ENCODE assay signal across 8 cellular contexts in genomic region chr5:134003957-134004625, GRCh38. TPM values are rescaled to one million over a fixed set of nuclear protein-coding genes. Genes with fewer than 3 reads are reported as not detected.
DNase-seq lines count a peak whose midpoint lies in the region; ATAC-seq, FAIRE-seq and TF ChIP-seq lines count a peak whose summit lies in the region.

No MANE protein-coding gene starts in this region.

- no peak overlapping the region for H3K14ac ChIP-seq in H1 (ENCODE audit: insufficient read length)

- H3K4me1 ChIP-seq in DND-41 (ENCODE audit: insufficient read depth, low read length) (peaks cover 41% of the 10 kb centered on the region), HUES48 (ENCODE audit: control insufficient read depth, insufficient read depth, low read length) (peaks cover 32% of the 10 kb centered on the region), H1 (replicated peaks in 1 of 4; ENCODE audit: control insufficient read depth in 3 of 4, insufficient read depth in 4 of 4, low read length in 3 of 4) (peaks cover 6 to 30% (median 14%) of the 10 kb centered on the region in 4 experiments), mesodermal cell (ENCODE audit: control insufficient read depth, insufficient read depth, low read length, poor library complexity, severe bottlenecking) (peaks cover 13% of the 10 kb centered on the region)

- H3K18ac ChIP-seq in H1 (ENCODE audit: extremely low read depth, low read length): peak overlapping the region; percentile 55; the same call in 1 of the 2 replicates

- H2AK5ac ChIP-seq in H1 (ENCODE audit: low read depth, low read length): no peak overlapping the region

- peak overlapping the region; percentile 67 for H3K56ac ChIP-seq in H1 (replicated peaks; ENCODE audit: insufficient read length, low read depth, low read length)

- H3K23ac ChIP-seq in H1 (ENCODE audit: insufficient read length): no peak overlapping the region

- no peaks in the 10 kb centered on the region for H3K27me3 ChIP-seq in DND-41 (ENCODE audit: insufficient read depth, low read length, poor library complexity)
- no peaks in the 10 kb centered on the region for H3K27me3 ChIP-seq in HUES48 (ENCODE audit: control insufficient read depth, insufficient read depth, low read length)
- H3K27me3 ChIP-seq in H1 (replicated peaks in 1 of 4; ENCODE audit: control insufficient read depth in 3 of 4, extremely low read depth in 1 of 4, insufficient read depth in 3 of 4, low read length in 3 of 4): no peaks in the 10 kb centered on the region

- peaks cover 41% of the 10 kb centered on the region for H3K4me1 Mint-ChIP-seq in activated CD4-positive, alpha-beta memory T cell treated with anti-CD3 and anti-CD28 coated beads for 36 hours (ENCODE audit: low read depth)

- H2AFZ ChIP-seq in DND-41 (ENCODE audit: low read depth, low read length) (peak overlapping the region; percentile 67), H1 (ENCODE audit: low read length) (no peak overlapping the region)

- no peak for TF ChIP-seq POLR2A in H1 (IDR thresholded peaks at IDR 0.05; ENCODE audit: control extremely low read depth in 1 of 2, low read depth in 2 of 2, low read length in 2 of 2)

- no peak overlapping the region for H2BK12ac ChIP-seq in H1 (ENCODE audit: low read depth, low read length)

- H3K4me2 ChIP-seq in DND-41 (ENCODE audit: insufficient read depth, low read length) (peak overlapping the region; percentile 86), H1 (ENCODE audit: insufficient read depth in 1 of 2, low read depth in 2 of 2, low read length in 2 of 2) (peak overlapping the region; percentile 88 to 91)

- no peak for TF ChIP-seq CTCF in DND-41 (IDR thresholded peaks at IDR 0.05; ENCODE audit: borderline replicate concordance, extremely low read depth, low read length, poor library complexity, severe bottlenecking)
- TF ChIP-seq CTCF in H1 (IDR thresholded peaks at IDR 0.05; ENCODE audit: control extremely low read depth in 1 of 3, insufficient read depth in 1 of 3, low read depth in 1 of 3, low read length in 3 of 3): no peak

- H4K20me1 ChIP-seq in DND-41 (ENCODE audit: insufficient read depth, low read length) (peaks cover 40% of the 10 kb centered on the region), H1 (replicated peaks in 1 of 2; ENCODE audit: control insufficient read depth in 1 of 2, insufficient read depth in 2 of 2, low read length in 2 of 2) (peaks cover 24 to 34% of the 10 kb centered on the region in 2 experiments)

- H3K27ac ChIP-seq in DND-41 (ENCODE audit: low read length) (peak overlapping the region; percentile 77), HUES48 (ENCODE audit: low read depth, low read length) (peak overlapping the region; percentile 72), H1 (ENCODE audit: low read depth, low read length) (peak overlapping the region; percentile 84; the same call in 1 of the 2 replicates), mesodermal cell (ENCODE audit: low read depth, low read length, severe bottlenecking) (peak overlapping the region; percentile 89)

- H3K9me3 Mint-ChIP-seq in activated CD4-positive, alpha-beta memory T cell treated with anti-CD3 and anti-CD28 coated beads for 36 hours: no peaks in the 10 kb centered on the region

- ATAC-seq in DND-41 (ENCODE audit: insufficient read depth, low read depth): peak; percentile 2; the same call in 2 of the 3 replicates
- ATAC-seq in GM21381 (IDR thresholded peaks at IDR 0.05; ENCODE audit: unreplicated experiment): peak; percentile 45

- no peak for TF ChIP-seq RAD21 in H1 (IDR thresholded peaks at IDR 0.05 in 1 of 2, conservative IDR thresholded peaks at IDR 0.05 in 1 of 2; ENCODE audit: low read depth in 2 of 2, low read length in 2 of 2)

- peaks cover 16% of the 10 kb centered on the region for H3K23me2 ChIP-seq in H1 (ENCODE audit: low read depth, low read length)

- peak overlapping the region; percentile 10 for H4K91ac ChIP-seq in H1 (replicated peaks; ENCODE audit: insufficient read length, low read length)

- peaks cover 6% of the 10 kb centered on the region; the same call in 1 of the 2 replicates for H3K79me1 ChIP-seq in H1 (ENCODE audit: low read depth, low read length)

- peak overlapping the region; percentile 32 for H3K4ac ChIP-seq in H1 (replicated peaks; ENCODE audit: insufficient read length, low read depth, low read length)

- intact Hi-C loops in activated CD4-positive, alpha-beta memory T cell treated with anti-CD3 and anti-CD28 coated beads for 36 hours (cut with micrococcal nuclease): loop anchor here (1.0 to 10.0 kb wide), 4 partner anchors 35 to 731 kb away; partner anchors contain the start of genes C5orf15, CAMLG and PPP2CA

- peak overlapping the region; percentile 96 for H4K8ac ChIP-seq in H1 (ENCODE audit: extremely low read depth, insufficient read depth, low read length)

- H3K4me3 ChIP-seq in DND-41 (ENCODE audit: low read depth in 1 of 2, low read length in 2 of 2): peak overlapping the region; percentile 71 to 85
- H3K4me3 ChIP-seq in HUES48 (ENCODE audit: low read depth, low read length): peak overlapping the region; percentile 92
- H3K4me3 ChIP-seq in H1 (ENCODE audit: extremely low read depth in 1 of 4, insufficient read depth in 2 of 4, low read depth in 3 of 4, low read length in 4 of 4): peak overlapping the region; percentile 52 to 90 (median 66)
- peak overlapping the region; percentile 74 for H3K4me3 ChIP-seq in mesodermal cell (ENCODE audit: extremely low read depth, insufficient read depth, low read length, poor library complexity, severe bottlenecking)

- POLR2A ChIA-PET in activated CD4-positive, alpha-beta memory T cell treated with anti-CD3 and anti-CD28 coated beads for 36 hours (lab: Charles Lee): interaction anchor here (0.6 to 2.5 kb wide), 17 partner anchors 9 to 520 kb away, joined by 3 to 12 read pairs (median 4); partner anchors contain the start of genes PPP2CA and SKP1
- POLR2A ChIA-PET in H1 (lab: Charles Lee; ENCODE audit: partially characterized antibody): interaction anchor here (0.8 to 2.6 kb wide), 9 partner anchors 9 to 884 kb away, joined by 3 to 10 read pairs (median 3); partner anchors contain the start of gene TCF7

- H3K27me3 Mint-ChIP-seq in activated CD4-positive, alpha-beta memory T cell treated with anti-CD3 and anti-CD28 coated beads for 36 hours: no peaks in the 10 kb centered on the region

- H3K27ac Mint-ChIP-seq in activated CD4-positive, alpha-beta memory T cell treated with anti-CD3 and anti-CD28 coated beads for 36 hours: peak overlapping the region; percentile 97

- H2BK5ac ChIP-seq in H1 (ENCODE audit: low read depth, low read length): 0 out of 2 replicates have a peak overlapping the region, but pooled peaks have one; percentile 42

- H3K9me3 ChIP-seq in DND-41 (ENCODE audit: insufficient read depth, low read length, severe bottlenecking): no peaks in the 10 kb centered on the region
- H3K9me3 ChIP-seq in HUES48 (ENCODE audit: control insufficient read depth, insufficient read depth, low read length): no peaks in the 10 kb centered on the region
- no peaks in the 10 kb centered on the region for H3K9me3 ChIP-seq in H1 (ENCODE audit: insufficient read depth in 2 of 2, low read depth in 1 of 2, low read length in 1 of 2)
- H3K9me3 ChIP-seq in mesodermal cell (ENCODE audit: control insufficient read depth, low read length): no peaks in the 10 kb centered on the region

- H3K36me3 ChIP-seq in DND-41 (ENCODE audit: insufficient read depth, low read length): peaks cover 34% of the 10 kb centered on the region
- H3K36me3 ChIP-seq in HUES48 (ENCODE audit: control insufficient read depth, insufficient read depth, low read length): peaks cover 18% of the 10 kb centered on the region; the same call in 1 of the 2 replicates
- H3K36me3 ChIP-seq in H1 (ENCODE audit: control insufficient read depth in 2 of 4, insufficient read depth in 4 of 4, low read length in 3 of 4): no peaks in the 10 kb centered on the region; a peak in 1 of 8 replicates
- H3K36me3 ChIP-seq in mesodermal cell (ENCODE audit: control insufficient read depth, insufficient read depth, low read length): peaks cover 39% of the 10 kb centered on the region

- H2BK20ac ChIP-seq in H1 (ENCODE audit: low read length): no peak overlapping the region

- peak overlapping the region; percentile 84 for H4K5ac ChIP-seq in H1 (ENCODE audit: insufficient read length, low read depth, low read length)

- TF ChIP-seq EP300 in H1 (IDR thresholded peaks at IDR 0.05; ENCODE audit: borderline replicate concordance in 1 of 2, low read depth in 2 of 2, low read length in 2 of 2): no peak

- H3K36me3 Mint-ChIP-seq in activated CD4-positive, alpha-beta memory T cell treated with anti-CD3 and anti-CD28 coated beads for 36 hours: peaks cover 21% of the 10 kb centered on the region

- no peak overlapping the region for H2BK15ac ChIP-seq in H1 (ENCODE audit: low read length)

- peaks cover 70% of the 10 kb centered on the region for H3K79me2 ChIP-seq in DND-41 (ENCODE audit: insufficient read depth, low read length)
- peaks cover 45 to 51% of the 10 kb centered on the region in 2 experiments for H3K79me2 ChIP-seq in H1 (ENCODE audit: control insufficient read depth in 1 of 2, insufficient read depth in 2 of 2, low read length in 2 of 2)

- H2BK120ac ChIP-seq in H1 (replicated peaks; ENCODE audit: low read depth, low read length): no peak overlapping the region

- WGBS in H1 (ENCODE audit: extremely low coverage in 1 of 2, insufficient coverage in 1 of 2, insufficient read length in 1 of 2, insufficient replicate concordance in 2 of 2, low coverage in 1 of 2, low lambda C conversion rate in 2 of 2, missing lambda C conversion rate in 1 of 2), 2 experiments: 3% methylated on average over 63 of the region's 83 CpGs; no CpG with 5 or more reads in 1 of the 2 experiments
- WGBS in mesodermal cell (ENCODE audit: insufficient coverage in 2 of 2), 2 experiments: 0% methylated on average over 38 to 73 of the region's 83 CpGs

- H3K9ac ChIP-seq in DND-41 (ENCODE audit: low read depth, low read length): peak overlapping the region; percentile 89
- peak overlapping the region; percentile 85 for H3K9ac ChIP-seq in HUES48 (ENCODE audit: low read depth, low read length)
- H3K9ac ChIP-seq in H1 (replicated peaks in 1 of 4; ENCODE audit: extremely low read depth in 1 of 4, low read depth in 3 of 4, low read length in 3 of 4): peak overlapping the region; percentile 81 to 98 (median 86)

- peak; percentile 46 for DNase-seq in DND-41
- DNase-seq in activated CD4-positive, alpha-beta memory T cell treated with anti-CD3 and anti-CD28 coated beads for 36 hours: peak; percentile 61
- no peak for DNase-seq in H1 (ENCODE audit: low read depth in 1 of 2, low spot score in 2 of 2)
- DNase-seq in stimulated activated CD8-positive, alpha-beta memory T cell treated with anti-CD3 and anti-CD28 coated beads, Interleukin-4, amount 100 ng/mL, for 4 hours (ENCODE audit: low read depth in 2 of 2, low spot score in 1 of 2): peak; percentile 3 to 15
- DNase-seq in effector CD8-positive, alpha-beta T cell (lab: John Stamatoyannopoulos, UW): no peak

- CTCF ChIA-PET in activated CD4-positive, alpha-beta memory T cell treated with anti-CD3 and anti-CD28 coated beads for 36 hours (lab: Charles Lee): interaction anchor here (0.8 to 8.5 kb wide), 8 partner anchors 11 to 137 kb away, joined by 3 to 41 read pairs (median 4); no protein-coding TSS in a partner anchor
- CTCF ChIA-PET in H1 (lab: Charles Lee; ENCODE audit: partially characterized antibody): interaction anchor here (1.0 to 1.1 kb wide), 2 partner anchors 9 to 11 kb away, joined by 3 read pairs; no protein-coding TSS in a partner anchor

- FAIRE-seq in H1 (lab: Jason Lieb, UNC): no peak

- peak overlapping the region; percentile 90 for H3K4me3 Mint-ChIP-seq in activated CD4-positive, alpha-beta memory T cell treated with anti-CD3 and anti-CD28 coated beads for 36 hours

RNA-seq across cellular contexts. Expression of gene VDAC1, which starts 0.7 kb away (rescaled TPM):
- total RNA-seq in activated CD4-positive, alpha-beta memory T cell treated with anti-CD3 and anti-CD28 coated beads for 36 hours: 100 to 1,000 TPM; 407 to 416 TPM
- total RNA-seq in H1 (2021; fragmentation: NEBNext Ultra II Directional; extraction: Animal tissue kit (Norgen Biotek cat#: 25700)): 285 and 301 TPM in 2 replicates
- polyA plus RNA-seq in H1 (2011; rRNA removed): 94.7 and 111 TPM in 2 replicates
- 124 TPM for polyA plus RNA-seq in H1 (2011; cell fraction: cytosol; rRNA removed)
- 71.2 TPM for polyA plus RNA-seq in H1 (2011; cell fraction: nucleus; rRNA removed)
- 255 to 279 TPM (median 268 TPM) in 4 replicates for polyA plus RNA-seq in H1 (2012, experiment 1 of 2)
- polyA plus RNA-seq in H1 (2012, experiment 2 of 2): 112 TPM
- polyA plus RNA-seq in H1 (2013, experiment 1 of 2): 187 TPM
- 189 TPM for polyA plus RNA-seq in H1 (2013, experiment 2 of 2)
- polyA minus RNA-seq in H1 (2011; rRNA and poly(A)+ RNA removed): 121 and 151 TPM in 2 replicates
- polyA minus RNA-seq in H1 (2011; cell fraction: cytosol; rRNA and poly(A)+ RNA removed): 89.8 TPM
- polyA minus RNA-seq in H1 (2011; cell fraction: nucleus; rRNA and poly(A)+ RNA removed): 65.0 TPM
- 215 TPM for polyA plus RNA-seq in mesodermal cell (2013, experiment 1 of 2)
- 190 TPM for polyA plus RNA-seq in mesodermal cell (2013, experiment 2 of 2)

RNA-seq across cellular contexts. Expression of gene C5orf15, which starts 35.7 kb away (rescaled TPM):
- 10 to 100 TPM; 23.7 to 26.7 TPM for total RNA-seq in activated CD4-positive, alpha-beta memory T cell treated with anti-CD3 and anti-CD28 coated beads for 36 hours
- total RNA-seq in H1 (2021; fragmentation: NEBNext Ultra II Directional; extraction: Animal tissue kit (Norgen Biotek cat#: 25700)): 31.7 and 33.3 TPM in 2 replicates
- 39.3 and 51.4 TPM in 2 replicates for polyA plus RNA-seq in H1 (2011; rRNA removed)
- polyA plus RNA-seq in H1 (2011; cell fraction: cytosol; rRNA removed): 51.0 TPM
- 17.7 TPM for polyA plus RNA-seq in H1 (2011; cell fraction: nucleus; rRNA removed)
- 24.6 to 43.6 TPM (median 31.4 TPM) in 4 replicates for polyA plus RNA-seq in H1 (2012, experiment 1 of 2)
- polyA plus RNA-seq in H1 (2012, experiment 2 of 2): 16.9 TPM
- polyA plus RNA-seq in H1 (2013, experiment 1 of 2): 66.1 TPM
- polyA plus RNA-seq in H1 (2013, experiment 2 of 2): 78.3 TPM
- polyA minus RNA-seq in H1 (2011; rRNA and poly(A)+ RNA removed): 31.1 and 42.4 TPM in 2 replicates
- 32.4 TPM for polyA minus RNA-seq in H1 (2011; cell fraction: cytosol; rRNA and poly(A)+ RNA removed)
- 12.6 TPM for polyA minus RNA-seq in H1 (2011; cell fraction: nucleus; rRNA and poly(A)+ RNA removed)
- polyA plus RNA-seq in mesodermal cell (2013, experiment 1 of 2): 76.5 TPM
- polyA plus RNA-seq in mesodermal cell (2013, experiment 2 of 2): 75.7 TPM

Comparison
In these comparisons a context has a peak if more than half of its experiments do, and no peak if none do; other contexts are left out.
1. DNase-seq: peak in DND-41 (single experiment), activated CD4-positive, alpha-beta memory T cell treated with anti-CD3 and anti-CD28 coated beads for 36 hours (single experiment) and stimulated activated CD8-positive, alpha-beta memory T cell treated with anti-CD3 and anti-CD28 coated beads, Interleukin-4, amount 100 ng/mL, for 4 hours (2 of 2); none in H1 (0 of 2) and effector CD8-positive, alpha-beta T cell (single experiment).
2. Peak in every context shown above with its lines, with median percentiles within 50 percentile points of each other: H3K27ac ChIP-seq, H3K4me3 ChIP-seq and H3K9ac ChIP-seq.